Comparison of ENCODE assay signal across 16 cellular contexts in the genomic region with DNA sequence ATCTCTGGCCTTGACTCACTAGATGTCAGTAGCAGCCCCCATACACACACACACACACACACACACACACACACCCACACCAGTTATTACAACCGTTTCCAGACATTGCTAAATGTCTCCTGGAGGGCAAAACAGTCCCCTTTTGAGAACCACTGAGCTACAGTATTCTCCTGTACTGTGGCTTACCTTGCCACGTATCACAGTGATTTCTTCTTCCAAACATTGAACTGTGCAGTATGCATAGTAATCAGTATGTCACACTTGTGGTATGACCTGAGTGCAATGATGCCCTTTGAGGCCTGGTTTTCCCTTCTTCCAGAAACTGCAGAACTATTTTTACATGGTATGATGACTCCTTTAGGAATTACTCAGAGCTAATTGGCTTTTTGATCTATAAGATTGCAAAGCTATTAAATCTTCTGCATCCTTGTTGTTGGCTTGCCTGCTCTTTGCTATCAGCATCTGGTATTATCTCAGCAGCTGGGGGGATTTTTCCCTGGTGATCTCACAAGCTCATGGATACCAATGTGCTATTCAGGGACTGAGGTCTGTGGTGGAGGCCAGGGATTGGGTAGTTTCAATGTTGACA. TPM values are rescaled to one million over a fixed set of nuclear protein-coding genes. Genes with fewer than 3 reads are reported as not detected.
DNase-seq lines count a peak whose midpoint lies in the region; ATAC-seq and TF ChIP-seq lines count a peak whose summit lies in the region.
"Had no signal": no experiment of that assay in that cellular context is flagged by ENCODE, and none has a peak within 500 bp of the region (broad histone marks: within the 10 kb centered on the region; RNA-seq: fewer than 3 reads in every experiment).

No MANE protein-coding gene starts in this region.

- peak; percentile 67 for DNase-seq in DMS 273 treated with DMSO at 0.1 percent for 48 hours (lab: John Stamatoyannopoulos, UW)
- peak; percentile 87 for DNase-seq in M059J (ENCODE audit: low read depth)
- DNase-seq in epithelial cell of esophagus (ENCODE audit: low read depth), result peak; percentile 12
- DNase-seq in non-pigmented ciliary epithelial cell (ENCODE audit: low read depth), result peak; percentile 59
- no peak for DNase-seq in stimulated activated CD4-positive, alpha-beta T cell treated with anti-CD3 and anti-CD28 coated beads, Interleukin-4, amount 100 ng/mL, for 24 hours
- DNase-seq in dermis blood vessel endothelial cell, result no peak
- DNase-seq in cortex of kidney (lab: John Stamatoyannopoulos, UW), result no peak
- DNase-seq: activated CD8-positive, alpha-beta memory T cell treated with anti-CD3 and anti-CD28 coated beads, Interleukin-2, amount 50 U/mL, for 4 hours; Calu3; NCI-H1092; NCI-H524 treated with DMSO at 0.1 percent for 48 hours; SHP77 had no signal

- ATAC-seq in HG03045 (IDR thresholded peaks at IDR 0.05; ENCODE audit: unreplicated experiment), result no peak
- ATAC-seq: sciatic nerve had no signal

- no peak overlapping the region for H3K4me3 ChIP-seq in epithelial cell of esophagus (ENCODE audit: low read length)
- H3K4me3 ChIP-seq: ascending aorta, suprapubic skin had no signal

- no peak for TF ChIP-seq CTCF in epithelial cell of esophagus (IDR thresholded peaks at IDR 0.05; ENCODE audit: insufficient read depth, low read depth, low read length, missing control alignments)

RNA-seq across cellular contexts. Expression of a gene that starts 3.6 kb away (rescaled TPM):
- 64.6 and 111 TPM in 2 replicates for total RNA-seq in M059J (2014; rRNA removed; shearing (Covaris generic))
- total RNA-seq in dermis blood vessel endothelial cell, result 74.5 and 78.5 TPM in 2 replicates

Comparison
In these comparisons a context has a peak if more than half of its experiments do, and no peak if none do; other contexts are left out.
1. DNase-seq: peak in DMS 273 treated with DMSO at 0.1 percent for 48 hours (single experiment), M059J (single experiment), epithelial cell of esophagus (single experiment) and non-pigmented ciliary epithelial cell (single experiment); none in stimulated activated CD4-positive, alpha-beta T cell treated with anti-CD3 and anti-CD28 coated beads, Interleukin-4, amount 100 ng/mL, for 24 hours (single experiment), dermis blood vessel endothelial cell (single experiment) and cortex of kidney (single experiment).